In the genomic region with DNA sequence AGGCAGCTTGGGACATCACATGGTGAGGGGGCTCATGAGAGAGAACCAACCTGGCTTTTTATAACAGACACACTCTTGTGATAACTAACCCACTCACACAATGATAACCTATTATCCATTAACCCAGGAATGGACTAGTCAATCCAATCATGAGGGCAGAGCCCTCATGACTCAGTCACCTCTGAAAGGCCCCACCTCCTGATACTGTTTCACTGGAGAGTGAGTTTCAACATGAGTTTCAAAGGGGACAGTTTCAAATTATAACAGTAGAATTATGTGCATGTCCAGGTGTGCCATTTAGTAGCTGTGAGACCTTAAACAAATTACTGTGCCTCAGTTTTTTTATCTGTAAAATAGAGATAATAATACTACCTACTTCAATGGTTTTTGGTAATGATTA, we compare ENCODE assay signal across 9 cellular contexts. TPM values are rescaled to one million over a fixed set of nuclear protein-coding genes. Genes with fewer than 3 reads are reported as not detected.
DNase-seq lines count a peak whose midpoint lies in the region; ATAC-seq and TF ChIP-seq lines count a peak whose summit lies in the region.
"Had no signal": no experiment of that assay in that cellular context is flagged by ENCODE, and none has a peak within 500 bp of the region (broad histone marks: within the 10 kb centered on the region; RNA-seq: fewer than 3 reads in every experiment).

No MANE protein-coding gene starts in this region.

- peaks cover 44% of the 10 kb centered on the region for H3K4me1 ChIP-seq in SJCRH30
- peaks cover 24% of the 10 kb centered on the region for H3K4me1 ChIP-seq in upper lobe of right lung
- H3K4me1 ChIP-seq in OCI-LY7 (ENCODE audit: insufficient read depth, low read length, poor library complexity, severe bottlenecking): no peaks in the 10 kb centered on the region

- ATAC-seq in HG02938 (IDR thresholded peaks at IDR 0.05; ENCODE audit: unreplicated experiment): peak; percentile 97
- peak; percentile 18 for ATAC-seq in upper lobe of right lung

- CTCF ChIA-PET in OCI-LY7 (lab: Charles Lee; ENCODE audit: unreplicated experiment): no interaction called here

- DNase-seq in stimulated activated CD4-positive, alpha-beta T cell treated with anti-CD3 and anti-CD28 coated beads, Interleukin-15, amount 100 ng/mL, for 24 hours: peak; percentile 20
- DNase-seq in stimulated activated CD4-positive, alpha-beta T cell treated with anti-CD3 and anti-CD28 coated beads, Interleukin-4, amount 100 ng/mL, for 4 hours: no peak
- DNase-seq in SJCRH30 (no peak), upper lobe of right lung (no peak), GOT3 (lab: John Stamatoyannopoulos, UW) (no peak), OCI-LY7 (ENCODE audit: low spot score) (no peak), NCI-H526 (lab: John Stamatoyannopoulos, UW) (no peak)

- H3K9me3 ChIP-seq in SJCRH30 (replicated peaks): no peaks in the 10 kb centered on the region
- H3K9me3 ChIP-seq in upper lobe of right lung: no peaks in the 10 kb centered on the region
- no peaks in the 10 kb centered on the region for H3K9me3 ChIP-seq in OCI-LY7 (ENCODE audit: low read length)

- H3K27me3 ChIP-seq in SJCRH30: no peaks in the 10 kb centered on the region
- H3K27me3 ChIP-seq in upper lobe of right lung: no peaks in the 10 kb centered on the region
- H3K27me3 ChIP-seq: BLaER1 treated with 17β-estradiol and CSF1 and Interleukin-3, amounts not matched to agents 10 nM and 100 nM had no signal

- no TSS peak for BruUV-seq in OCI-LY7 (replicated peaks; lab: Mats Ljungman, UMichigan)

- H2AFZ ChIP-seq in OCI-LY7 (ENCODE audit: low read length): no peak overlapping the region

- no peak overlapping the region for H3K4me2 ChIP-seq in OCI-LY7 (ENCODE audit: low read length)

- TF ChIP-seq CTCF in upper lobe of right lung (IDR thresholded peaks at IDR 0.05) (no peak), OCI-LY7 (conservative IDR thresholded peaks at IDR 0.05; ENCODE audit: low read length) (no peak)

- no peaks in the 10 kb centered on the region for H3K79me2 ChIP-seq in OCI-LY7 (ENCODE audit: insufficient read depth, low read depth, low read length)

- no peak overlapping the region for H3K4me3 ChIP-seq in SJCRH30
- no peak overlapping the region for H3K4me3 ChIP-seq in upper lobe of right lung
- H3K4me3 ChIP-seq in OCI-LY7 (ENCODE audit: low read depth, low read length, poor library complexity, severe bottlenecking): no peak overlapping the region
- H3K4me3 ChIP-seq: BLaER1 treated with 17β-estradiol and CSF1 and Interleukin-3, amounts not matched to agents 10 nM and 100 nM had no signal

- intact Hi-C loops in upper lobe of right lung (cut with DNase I) (no loop called here), OCI-LY7 (cut with micrococcal nuclease; ENCODE audit: unreplicated experiment) (no loop called here)

- H3K36me3 ChIP-seq in SJCRH30: no peaks in the 10 kb centered on the region
- H3K36me3 ChIP-seq in upper lobe of right lung: no peaks in the 10 kb centered on the region
- no peaks in the 10 kb centered on the region for H3K36me3 ChIP-seq in OCI-LY7 (ENCODE audit: insufficient read depth, low read length)
- H3K36me3 ChIP-seq: BLaER1 treated with 17β-estradiol and CSF1 and Interleukin-3, amounts not matched to agents 10 nM and 100 nM had no signal

- no peaks in the 10 kb centered on the region for H4K20me1 ChIP-seq in OCI-LY7 (ENCODE audit: insufficient read depth, low read length)
- H4K20me1 ChIP-seq: BLaER1 treated with 17β-estradiol and CSF1 and Interleukin-3, amounts not matched to agents 10 nM and 100 nM had no signal

- POLR2A ChIA-PET in OCI-LY7 (lab: Charles Lee): interaction anchor here (0.6 to 2.0 kb wide), 4 partner anchors 11 to 136 kb away, joined by 3 to 5 read pairs (median 3); no protein-coding TSS in a partner anchor

- H3K27ac ChIP-seq in SJCRH30 (peak overlapping the region; percentile 57; the same call in 1 of the 2 replicates), upper lobe of right lung (no peak overlapping the region), OCI-LY7 (ENCODE audit: low read depth, low read length, poor library complexity, severe bottlenecking) (no peak overlapping the region)
- H3K27ac ChIP-seq: BLaER1 treated with 17β-estradiol and CSF1 and Interleukin-3, amounts not matched to agents 10 nM and 100 nM had no signal

- no peaks in the 10 kb centered on the region for H3K9me2 ChIP-seq in OCI-LY7 (ENCODE audit: insufficient read depth, low read length)

RNA-seq across cellular contexts. Expression of gene PPP2R5A, which starts 47.6 kb away (rescaled TPM):
- total RNA-seq in SJCRH30 (2014; rRNA removed; shearing (Covaris generic)): 14.3 and 18.8 TPM in 2 replicates
- 88.4 TPM for total RNA-seq in upper lobe of right lung
- total RNA-seq in OCI-LY7 (2014; rRNA removed; shearing (Covaris generic)): 26.8 and 28.0 TPM in 2 replicates
- 36.0 and 37.7 TPM in 2 replicates for total RNA-seq in OCI-LY7 (2022)
